8 cellular contexts compared by ENCODE assay signal in the genomic region with DNA sequence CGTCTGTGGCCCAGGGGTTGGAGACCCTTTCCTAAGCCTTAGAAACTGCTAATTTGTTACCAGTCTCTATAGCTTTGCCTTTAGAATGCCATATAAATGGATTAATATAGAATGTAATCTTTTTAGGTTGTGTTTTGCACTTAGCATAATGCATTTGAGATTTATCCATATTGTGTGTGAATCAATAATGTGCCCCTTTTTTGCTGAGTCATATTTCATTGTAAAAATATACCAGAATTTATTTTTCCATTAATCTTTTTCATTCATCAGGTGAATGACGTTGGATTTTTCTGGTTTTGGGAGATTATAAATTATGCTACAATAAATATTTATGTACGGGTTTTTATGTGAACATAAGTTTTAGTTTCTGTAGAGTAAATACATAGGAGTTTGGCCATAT.
"Had no signal": no experiment of that assay in that cellular context is flagged by ENCODE, and none has a peak within 500 bp of the region (broad histone marks: within the 10 kb centered on the region; RNA-seq: fewer than 3 reads in every experiment).

No MANE protein-coding gene starts in this region.

- DNase-seq: GDM1, GF-D8 had no signal

- FAIRE-seq: G401.6, GM12878, GM12891, GM12892, GM18507, GM19239 had no signal

- ATAC-seq: GM12878 had no signal

- H3K4me3 ChIP-seq: GM12878 had no signal
